ENCODE assay signal across 17 cellular contexts in the genomic region with DNA sequence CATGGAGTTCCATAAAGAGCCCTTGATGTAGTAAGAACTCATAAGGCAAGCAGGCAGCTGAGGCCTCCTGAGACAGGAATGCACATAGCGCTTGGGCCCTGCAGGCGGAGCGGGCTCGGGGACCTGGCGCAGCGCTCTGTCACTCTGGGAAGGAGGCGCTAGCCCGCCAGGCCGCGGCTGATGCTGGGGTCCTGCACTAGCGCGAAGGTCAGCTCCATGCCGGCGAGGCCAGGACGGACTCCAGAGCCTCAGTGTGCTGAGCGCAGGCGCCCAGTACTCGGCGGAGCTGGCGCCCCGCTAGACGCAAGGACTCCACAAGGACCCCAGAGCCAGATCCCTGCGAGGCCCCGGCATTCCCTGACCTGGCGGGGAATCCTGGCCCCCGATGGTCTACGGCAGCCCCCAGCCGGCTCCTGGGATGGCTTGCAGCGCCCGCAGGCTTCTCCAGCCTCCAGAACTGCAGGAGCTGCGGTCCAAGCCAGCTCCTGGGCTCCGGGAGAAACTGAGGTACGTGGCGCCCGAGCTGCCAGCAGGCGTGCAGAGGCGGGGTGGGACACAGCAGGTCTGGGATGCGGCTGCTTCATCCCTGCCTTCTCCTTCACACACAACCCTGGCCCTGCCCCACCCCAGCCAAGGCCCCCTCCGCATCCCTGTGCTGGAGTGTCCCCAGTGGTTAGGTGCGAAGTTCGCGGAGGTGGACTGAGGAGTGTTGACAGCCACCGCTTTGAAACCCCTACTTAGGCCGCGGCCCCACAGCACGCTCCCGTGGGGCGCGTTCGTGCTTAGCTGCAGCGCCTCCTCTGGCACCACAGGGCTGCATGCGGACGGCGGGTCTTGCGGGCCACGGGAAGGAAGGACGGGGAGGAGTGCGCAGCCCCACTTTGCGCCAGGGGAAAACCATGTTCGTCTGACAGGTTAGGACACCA.
A peak's percentile ranks its signal among the peaks of the same experiment; 100 is the strongest.
DNase-seq lines count a peak whose midpoint lies in the region; ATAC-seq and TF ChIP-seq lines count a peak whose summit lies in the region.
"Had no signal": no experiment of that assay in that cellular context is flagged by ENCODE, and none has a peak within 500 bp of the region (broad histone marks: within the 10 kb centered on the region; RNA-seq: fewer than 3 reads in every experiment).

No MANE protein-coding gene starts in this region.

- H3K4me3 ChIP-seq in RWPE2 (ENCODE audit: severe bottlenecking) (no peak overlapping the region), iPS DF 6.9 (ENCODE audit: low read length) (no peak overlapping the region), psoas muscle (no peak overlapping the region)
- H3K4me3 ChIP-seq: gastroesophageal sphincter, MG63, uterus had no signal

- DNase-seq in DMS53 treated with DMSO at 0.1 percent for 48 hours (lab: John Stamatoyannopoulos, UW; ENCODE audit: unreplicated experiment) (peak; percentile 74), RWPE2 (ENCODE audit: low spot score) (no peak), iPS DF 6.9 (ENCODE audit: low read depth, low spot score) (peak; percentile 33), psoas muscle (peak; percentile 15 to 53), mesothelial cell of epicardium (ENCODE audit: low spot score in 2 of 2, unreplicated experiment in 2 of 2) (no peak), NAMALWA (ENCODE audit: low spot score) (no peak)
- DNase-seq in activated CD8-positive, alpha-beta memory T cell treated with anti-CD3 and anti-CD28 coated beads, Interleukin-2, amount 50 U/mL, for 4 hours = no peak
- DNase-seq: DMS153; MG63; naive thymus-derived CD8-positive, alpha-beta T cell; NCI-H2081; NCI-H526; stimulated activated CD4-positive, alpha-beta T cell treated with anti-CD3 and anti-CD28 coated beads, Interleukin-2, amount 100 ng/mL, for 48 hours had no signal

- H3K27ac Mint-ChIP-seq in mesothelial cell of epicardium = no peak overlapping the region
- H3K27ac Mint-ChIP-seq: activated naive CD4-positive, alpha-beta T cell treated with anti-CD3 and anti-CD28 coated beads, Interleukin-2, amount 50 U/mL, for 72 hours had no signal

- H3K36me3 ChIP-seq in RWPE2 (ENCODE audit: low read depth) (no peaks in the 10 kb centered on the region), iPS DF 6.9 (ENCODE audit: control insufficient read depth, insufficient read depth, low read length) (no peaks in the 10 kb centered on the region), psoas muscle (ENCODE audit: insufficient read depth in 1 of 2, low read depth in 1 of 2) (no peaks in the 10 kb centered on the region)
- H3K36me3 ChIP-seq: gastroesophageal sphincter, MG63, uterus had no signal

- peaks cover 7% of the 10 kb centered on the region for H3K4me1 ChIP-seq in RWPE2 (ENCODE audit: insufficient read depth, poor library complexity, severe bottlenecking)
- H3K4me1 ChIP-seq in iPS DF 6.9 (ENCODE audit: control insufficient read depth, insufficient read depth, low read length) = no peaks in the 10 kb centered on the region
- H3K4me1 ChIP-seq in psoas muscle = no peaks in the 10 kb centered on the region
- H3K4me1 ChIP-seq: gastroesophageal sphincter, uterus had no signal

- ATAC-seq in RWPE2 (ENCODE audit: low read depth) (peak; percentile 58; the same call in 2 of the 3 replicates), psoas muscle (no peak)
- ATAC-seq: gastroesophageal sphincter had no signal

- H3K4me3 Mint-ChIP-seq in mesothelial cell of epicardium = no peak overlapping the region

- H3K27me3 Mint-ChIP-seq in mesothelial cell of epicardium (ENCODE audit: low read depth) = no peaks in the 10 kb centered on the region
- H3K27me3 Mint-ChIP-seq: naive thymus-derived CD8-positive, alpha-beta T cell had no signal

- H3K9me3 ChIP-seq in RWPE2 (ENCODE audit: severe bottlenecking) = no peaks in the 10 kb centered on the region
- no peaks in the 10 kb centered on the region for H3K9me3 ChIP-seq in iPS DF 6.9 (ENCODE audit: control insufficient read depth, insufficient read depth, low read length)
- H3K9me3 ChIP-seq in psoas muscle = no peaks in the 10 kb centered on the region
- H3K9me3 ChIP-seq: gastroesophageal sphincter, MG63, uterus had no signal

- H3K27me3 ChIP-seq in RWPE2 (ENCODE audit: insufficient read depth, poor library complexity, severe bottlenecking) = no peaks in the 10 kb centered on the region
- H3K27me3 ChIP-seq in iPS DF 6.9 (ENCODE audit: control insufficient read depth, insufficient read depth, low read length) = no peaks in the 10 kb centered on the region
- H3K27me3 ChIP-seq in psoas muscle (ENCODE audit: insufficient read depth in 3 of 3, low read length in 2 of 3) = peaks cover 0 to 2% (median 0%) of the 10 kb centered on the region in 3 donors
- H3K27me3 ChIP-seq: gastroesophageal sphincter, MG63, uterus had no signal

- H3K27ac ChIP-seq in RWPE2 (ENCODE audit: poor library complexity, severe bottlenecking) = no peak overlapping the region
- H3K27ac ChIP-seq in iPS DF 6.9 (ENCODE audit: low read length) = no peak overlapping the region
- no peak overlapping the region for H3K27ac ChIP-seq in psoas muscle
- H3K27ac ChIP-seq: gastroesophageal sphincter, uterus, VCaP had no signal

- peaks cover 2% of the 10 kb centered on the region for H3K4me1 Mint-ChIP-seq in mesothelial cell of epicardium
- H3K4me1 Mint-ChIP-seq: naive thymus-derived CD8-positive, alpha-beta T cell had no signal

- WGBS in iPS DF 6.9 (ENCODE audit: insufficient coverage, insufficient read length) = no CpG with 5 or more reads among the region's 60 CpGs
- 50 to 76% (median 73%) methylated on average over 52 to 60 of the region's 60 CpGs for WGBS in psoas muscle, 3 donors

- no peaks in the 10 kb centered on the region for H3K9me3 Mint-ChIP-seq in mesothelial cell of epicardium

- TF ChIP-seq CTCF in RWPE2 (IDR thresholded peaks at IDR 0.05; ENCODE audit: poor library complexity, severe bottlenecking) = no peak
- no peak for TF ChIP-seq CTCF in psoas muscle (IDR thresholded peaks at IDR 0.05)
- TF ChIP-seq CTCF in mesothelial cell of epicardium (IDR thresholded peaks at IDR 0.05; ENCODE audit: unreplicated experiment) = no peak

- no peaks in the 10 kb centered on the region for H3K36me3 Mint-ChIP-seq in mesothelial cell of epicardium
- H3K36me3 Mint-ChIP-seq: naive thymus-derived CD8-positive, alpha-beta T cell had no signal

- intact Hi-C loops in psoas muscle (cut with DNase I) = no loop called here

Comparison
In these comparisons a context has a peak if more than half of its experiments do, and no peak if none do; other contexts are left out.
1. DNase-seq: peak in DMS53 treated with DMSO at 0.1 percent for 48 hours (single experiment), iPS DF 6.9 (single experiment) and psoas muscle (2 of 2); none in RWPE2 (single experiment), mesothelial cell of epicardium (0 of 2), activated CD8-positive, alpha-beta memory T cell treated with anti-CD3 and anti-CD28 coated beads, Interleukin-2, amount 50 U/mL, for 4 hours (single experiment) and NAMALWA (single experiment).